10 cellular contexts compared by ENCODE assay signal in genomic region chr6:133903855-133904254, GRCh38. TPM values are rescaled to one million over a fixed set of nuclear protein-coding genes. Genes with fewer than 3 reads are reported as not detected.
"Had no signal": no experiment of that assay in that cellular context is flagged by ENCODE, and none has a peak within 500 bp of the region (broad histone marks: within the 10 kb centered on the region; RNA-seq: fewer than 3 reads in every experiment).

No MANE protein-coding gene starts in this region.

- H3K4me2 ChIP-seq: GM23338, KMS-11 had no signal

- FAIRE-seq: H1, H54 had no signal

- H3K9ac ChIP-seq: KMS-11 had no signal

- DNase-seq: H9, HCEC 1CT, IMR-90, KBM-7 had no signal

- ATAC-seq: GM23338 had no signal

- H2AFZ ChIP-seq: GM23338 had no signal

- H3K4me3 ChIP-seq: GM23338 had no signal

- H3K27ac ChIP-seq: HL-60, KMS-11 had no signal

RNA-seq across cellular contexts. Expression of gene TCF21, which starts 14.9 kb away (rescaled TPM):
- total RNA-seq: H9, HT1080 had no signal
